ENCODE assay signal across 23 cellular contexts in genomic region chr3:40333416-40333815, GRCh38. TPM values are rescaled to one million over a fixed set of nuclear protein-coding genes. Genes with fewer than 3 reads are reported as not detected.
DNase-seq lines count a peak whose midpoint lies in the region; ATAC-seq and TF ChIP-seq lines count a peak whose summit lies in the region.
"Had no signal": no experiment of that assay in that cellular context is flagged by ENCODE, and none has a peak within 500 bp of the region (broad histone marks: within the 10 kb centered on the region; RNA-seq: fewer than 3 reads in every experiment).

No MANE protein-coding gene starts in this region.

- H3K9me3 ChIP-seq in right atrium auricular region (no peaks in the 10 kb centered on the region), heart right ventricle (no peaks in the 10 kb centered on the region)
- H3K9me3 ChIP-seq: adrenal gland had no signal

- H3K27ac ChIP-seq in right atrium auricular region, result no peak overlapping the region
- H3K27ac ChIP-seq in heart right ventricle, result peak overlapping the region in 2 of 10 donors; percentile 20 to 42
- H3K27ac ChIP-seq: adrenal gland, C4-2B had no signal

- H3K4me1 ChIP-seq in right atrium auricular region (no peaks in the 10 kb centered on the region), heart right ventricle (peaks cover 0 to 10% (median 3%) of the 10 kb centered on the region in 9 donors)
- H3K4me1 ChIP-seq: adrenal gland had no signal

- no peak overlapping the region for H3K4me3 ChIP-seq in right atrium auricular region
- no peak overlapping the region for H3K4me3 ChIP-seq in heart right ventricle
- H3K4me3 ChIP-seq: adrenal gland had no signal

- intact Hi-C loops in Right ventricle myocardium superior (cut with DNase I), result no loop called here
- intact Hi-C loops in heart right ventricle (cut with DNase I), result loop anchor here in 6 of 10 donors (5.0 to 10.0 kb wide), 6 partner anchors 99 to 1551 kb away; partner anchors contain the start of gene ZNF621 (in 1 of the 6)

- H3K27me3 ChIP-seq in right atrium auricular region (no peaks in the 10 kb centered on the region), heart right ventricle (no peaks in the 10 kb centered on the region)
- H3K27me3 ChIP-seq: adrenal gland had no signal

- TF ChIP-seq CTCF in right atrium auricular region (IDR thresholded peaks at IDR 0.05) (no peak), heart right ventricle (IDR thresholded peaks at IDR 0.05) (no peak)

- whole genome bisulfite sequencing in heart right ventricle, 2 donors, result 89 to 91% methylated on average over 4 of the region's 4 CpGs

- H3K36me3 ChIP-seq in right atrium auricular region (no peaks in the 10 kb centered on the region), heart right ventricle (no peaks in the 10 kb centered on the region)
- H3K36me3 ChIP-seq: adrenal gland had no signal

- ATAC-seq in Right ventricle myocardium superior (ENCODE audit: poor library complexity), result peak; percentile 92
- peak; percentile 71 to 96 (median 88) for ATAC-seq in heart right ventricle
- no peak for ATAC-seq in GM21723 (IDR thresholded peaks at IDR 0.05; ENCODE audit: unreplicated experiment)
- ATAC-seq in HG03039 (IDR thresholded peaks at IDR 0.05; ENCODE audit: unreplicated experiment), result no peak
- ATAC-seq: HepG2, Panc1, T-cell had no signal

- DNase-seq in Right ventricle myocardium superior (peak; percentile 64), right atrium auricular region (ENCODE audit: low spot score) (no peak), NCI-H2227 treated with DMSO at 0.1 percent for 48 hours (lab: John Stamatoyannopoulos, UW) (peak; percentile 10), heart right ventricle (peak; percentile 35 to 70), NCI-H2107 (lab: John Stamatoyannopoulos, UW) (no peak)
- DNase-seq: activated B cell treated with CpG ODN at 0.5 μM for 24 hours; activated CD4-positive, alpha-beta T cell treated with anti-CD3 and anti-CD28 coated beads, Interleukin-2, amount 50 U/mL, for 1 hour; activated naive CD4-positive, alpha-beta T cell treated with anti-CD3 and anti-CD28 coated beads for 36 hours; activated T-cell treated with anti-CD3 and anti-CD28 coated beads, Interleukin-2, amount 50 U/mL, for 48 hours; effector CD4-positive, alpha-beta T cell; Kasumi-1; mesenchymal stem cell; NCI-H2029 treated with DMSO at 0.1 percent for 48 hours; NK-92 treated with Interleukin-12 subunit alpha and Interleukin-12 subunit beta, amount 100 ng/mL, for 24 hours; stimulated activated naive CD4-positive, alpha-beta T cell; T-cell had no signal

RNA-seq across cellular contexts. Expression of gene EIF1B, which starts 23.9 kb away (rescaled TPM):
- total RNA-seq in Right ventricle myocardium superior (339 TPM), right atrium auricular region (100 to 1,000 TPM in 1 of 2 donors, 10 to 100 TPM in 1; 63.9 to 131 TPM), heart right ventricle (100 to 1,000 TPM; 203 to 381 (median 303) TPM)
- 100 to 1,000 TPM; 111 to 202 TPM for polyA plus RNA-seq in heart right ventricle

RNA-seq across cellular contexts. Expression of gene ENTPD3, which starts 53.6 kb away (rescaled TPM):
- 0.30 TPM for total RNA-seq in Right ventricle myocardium superior
- total RNA-seq in right atrium auricular region, result under 1 TPM; 0.12 to 0.59 TPM
- total RNA-seq in heart right ventricle, result under 1 TPM in 9 of 10 donors, not detected in 1; 0.15 to 0.77 (median 0.40) TPM
- polyA plus RNA-seq in heart right ventricle, result under 1 TPM; 0.25 to 0.51 TPM
- total RNA-seq: activated B cell treated with CpG ODN at 0.5 μM for 24 hours; activated naive CD4-positive, alpha-beta T cell treated with anti-CD3 and anti-CD28 coated beads for 36 hours; HepG2; NCI-H460; T-cell had no signal

Comparison
In these comparisons a context has a peak if more than half of its experiments do, and no peak if none do; other contexts are left out.
1. DNase-seq: peak in Right ventricle myocardium superior (single experiment), NCI-H2227 treated with DMSO at 0.1 percent for 48 hours (single experiment) and heart right ventricle (2 of 2); none in right atrium auricular region (single experiment) and NCI-H2107 (single experiment).
2. ATAC-seq: peak in Right ventricle myocardium superior (single experiment) and heart right ventricle (8 of 8); none in GM21723 (single experiment) and HG03039 (single experiment).